Comparison of ENCODE assay signal across 8 cellular contexts in the genomic region with DNA sequence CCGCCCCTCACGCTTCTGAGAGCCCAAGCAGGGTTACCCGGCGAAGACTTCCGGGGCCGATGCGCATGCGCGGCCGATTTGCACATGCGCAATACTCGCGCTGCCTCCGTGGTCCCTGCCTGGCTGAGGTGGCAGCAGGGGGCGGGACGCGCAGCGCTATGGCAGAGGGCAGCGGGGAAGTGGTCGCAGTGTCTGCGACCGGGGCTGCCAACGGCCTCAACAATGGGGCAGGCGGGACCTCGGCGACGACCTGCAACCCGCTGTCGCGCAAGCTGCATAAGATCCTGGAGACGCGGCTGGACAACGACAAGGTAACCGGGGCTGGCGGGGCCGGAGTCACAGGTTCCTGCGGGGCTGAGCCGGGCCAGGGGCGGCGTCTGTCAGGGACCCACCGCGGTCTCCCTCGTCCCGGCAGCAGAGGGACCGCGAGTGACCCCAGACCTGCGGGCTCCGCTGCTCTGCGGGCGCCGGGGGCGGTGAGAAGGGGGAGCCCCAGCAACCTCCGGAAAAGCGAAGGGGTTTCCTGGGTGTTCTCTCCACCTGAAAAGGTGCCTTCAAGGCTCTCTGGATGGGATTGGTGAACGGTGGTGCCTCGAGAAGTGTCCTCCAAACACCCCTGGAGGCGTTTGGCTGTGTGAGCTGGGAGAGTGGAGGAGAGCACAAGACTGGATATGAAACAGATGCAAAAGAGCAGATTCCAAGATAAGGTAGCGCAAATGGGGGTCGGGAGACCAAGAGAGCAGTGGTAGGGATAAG. TPM values are rescaled to one million over a fixed set of nuclear protein-coding genes. Genes with fewer than 3 reads are reported as not detected.
A peak's percentile ranks its signal among the peaks of the same experiment; 100 is the strongest.
DNase-seq lines count a peak whose midpoint lies in the region; ATAC-seq, FAIRE-seq and TF ChIP-seq lines count a peak whose summit lies in the region.

A gene (plus strand): TSS at position 94 of the 756 bp plus-strand sequence. CDS start 65 bp downstream, at position 159.

- H3K9me3 ChIP-seq in astrocyte (ENCODE audit: insufficient read depth, low read depth, low read length) = no peaks in the 10 kb centered on the region
- H3K9me3 ChIP-seq in hepatocyte (ENCODE audit: low read depth) = no peaks in the 10 kb centered on the region
- H3K9me3 ChIP-seq in aorta (ENCODE audit: control insufficient read depth, low read length) = no peaks in the 10 kb centered on the region

- peaks cover 28% of the 10 kb centered on the region for H3K4me1 Mint-ChIP-seq in T-helper 2 cell treated with Interferon-gamma antibody and Interleukin-4, amounts not matched to agents 5 μg/mL and 100 μg/mL, for 36 hours (ENCODE audit: low read depth)
- peaks cover 3% of the 10 kb centered on the region for H3K4me1 Mint-ChIP-seq in astrocyte (ENCODE audit: low read depth, unreplicated experiment)

- H3K27me3 ChIP-seq in astrocyte (ENCODE audit: insufficient read depth, low read length) = no peaks in the 10 kb centered on the region
- no peaks in the 10 kb centered on the region for H3K27me3 ChIP-seq in hepatocyte
- H3K27me3 ChIP-seq in aorta (ENCODE audit: control insufficient read depth in 1 of 2, insufficient read depth in 2 of 2, low read length in 1 of 2) = no peaks in the 10 kb centered on the region

- H3K4me2 ChIP-seq in astrocyte (ENCODE audit: low read length) = peak within 1 kb of the TSS; percentile 97
- H3K4me2 ChIP-seq in hepatocyte = peak within 1 kb of the TSS; percentile 91

- peaks cover 12% of the 10 kb centered on the region for H3K27me3 Mint-ChIP-seq in T-helper 2 cell treated with Interferon-gamma antibody and Interleukin-4, amounts not matched to agents 5 μg/mL and 100 μg/mL, for 36 hours (ENCODE audit: low read depth)
- no peaks in the 10 kb centered on the region for H3K27me3 Mint-ChIP-seq in astrocyte (ENCODE audit: low read depth, unreplicated experiment)

- TF ChIP-seq CTCF in astrocyte (IDR thresholded peaks at IDR 0.05; ENCODE audit: insufficient read depth, low read depth, low read length) (no peak), hepatocyte (IDR thresholded peaks at IDR 0.05; ENCODE audit: poor library complexity) (peak; percentile 6)

- peak within 1 kb of the TSS; percentile 54 for H3K27ac ChIP-seq in astrocyte (ENCODE audit: low read depth, low read length)
- H3K27ac ChIP-seq in hepatocyte = peak within 1 kb of the TSS; percentile 64
- H3K27ac ChIP-seq in aorta (ENCODE audit: low read depth in 1 of 2, low read length in 2 of 2) = no peak within 1 kb of the TSS

- WGBS in hepatocyte (ENCODE audit: low lambda C conversion rate, missing lambda C conversion rate) = under 1% methylated on average over 48 of the region's 59 CpGs
- 0% methylated on average over 59 of the region's 59 CpGs for WGBS in aorta, 2 donors

- no peak for FAIRE-seq in astrocyte (lab: Jason Lieb, UNC)

- peak within 1 kb of the TSS; percentile 99 for H3K4me3 Mint-ChIP-seq in T-helper 2 cell treated with Interferon-gamma antibody and Interleukin-4, amounts not matched to agents 5 μg/mL and 100 μg/mL, for 36 hours
- H3K4me3 Mint-ChIP-seq in astrocyte (ENCODE audit: unreplicated experiment) = peak within 1 kb of the TSS; percentile 99

- H3K4me1 ChIP-seq in astrocyte (ENCODE audit: insufficient read depth, low read length) (no peaks in the 10 kb centered on the region), hepatocyte (ENCODE audit: insufficient read depth) (no peaks in the 10 kb centered on the region), aorta (ENCODE audit: control insufficient read depth in 1 of 2, insufficient read depth in 2 of 2, low read length in 2 of 2) (no peaks in the 10 kb centered on the region)

- peak; percentile 93 for ATAC-seq in GM18505 (IDR thresholded peaks at IDR 0.05; ENCODE audit: unreplicated experiment)
- peak; percentile 92 for ATAC-seq in HG02938 (IDR thresholded peaks at IDR 0.05; ENCODE audit: unreplicated experiment)
- ATAC-seq in aorta (ENCODE audit: low FRiP score) = peak; percentile 95

- H2AFZ ChIP-seq in astrocyte (ENCODE audit: low read depth, low read length) = peak within 1 kb of the TSS; percentile 95
- peak within 1 kb of the TSS; percentile 96 for H2AFZ ChIP-seq in hepatocyte

- H3K27ac Mint-ChIP-seq in T-helper 2 cell treated with Interferon-gamma antibody and Interleukin-4, amounts not matched to agents 5 μg/mL and 100 μg/mL, for 36 hours = peak within 1 kb of the TSS; percentile 90
- H3K27ac Mint-ChIP-seq in astrocyte (ENCODE audit: unreplicated experiment) = peak within 1 kb of the TSS; percentile 88

- peaks cover 17% of the 10 kb centered on the region for H3K9me3 Mint-ChIP-seq in T-helper 2 cell treated with Interferon-gamma antibody and Interleukin-4, amounts not matched to agents 5 μg/mL and 100 μg/mL, for 36 hours
- no peaks in the 10 kb centered on the region for H3K9me3 Mint-ChIP-seq in astrocyte (ENCODE audit: unreplicated experiment)

- H4K20me1 ChIP-seq in astrocyte (ENCODE audit: insufficient read depth, low read length) = peaks cover 5% of the 10 kb centered on the region
- peaks cover 3% of the 10 kb centered on the region for H4K20me1 ChIP-seq in hepatocyte (ENCODE audit: insufficient read depth, poor library complexity, severe bottlenecking)

- H3K36me3 Mint-ChIP-seq in T-helper 2 cell treated with Interferon-gamma antibody and Interleukin-4, amounts not matched to agents 5 μg/mL and 100 μg/mL, for 36 hours (ENCODE audit: low read depth) = peaks cover 9% of the 10 kb centered on the region
- H3K36me3 Mint-ChIP-seq in astrocyte (ENCODE audit: low read depth, unreplicated experiment) = peaks cover 3% of the 10 kb centered on the region

- H3K9ac ChIP-seq in astrocyte (ENCODE audit: low read length) = peak within 1 kb of the TSS; percentile 84

- DNase-seq in NCI-H1694 treated with DMSO at 0.1 percent for 48 hours (lab: John Stamatoyannopoulos, UW) = peak; percentile 70
- peak; percentile 95 for DNase-seq in T-helper 2 cell treated with Interferon-gamma antibody and Interleukin-4, amounts not matched to agents 5 μg/mL and 100 μg/mL, for 36 hours (ENCODE audit: low spot score)
- peak; percentile 58 for DNase-seq in astrocyte (ENCODE audit: low read depth)
- peak; percentile 91 for DNase-seq in hepatocyte (ENCODE audit: low spot score)
- peak; percentile 75 for DNase-seq in renal cortical epithelial cell (ENCODE audit: low read depth)
- peak; percentile 92 to 98 for DNase-seq in aorta

- intact Hi-C loops in aorta (cut with DNase I) = loop anchor here in 1 of 2 donors (10.0 kb wide), 1 partner anchor 621 kb away; a partner anchor contains a TSS

- H3K79me2 ChIP-seq in astrocyte (ENCODE audit: insufficient read depth, low read length) = peaks cover 32% of the 10 kb centered on the region
- H3K79me2 ChIP-seq in hepatocyte = peaks cover 36% of the 10 kb centered on the region

- peak; percentile 61 for TF ChIP-seq POLR2A in GM18505 (IDR thresholded peaks at IDR 0.05; ENCODE audit: borderline replicate concordance, extremely low read depth, insufficient read depth, insufficient read length)

- H3K9me2 ChIP-seq in hepatocyte (replicated peaks; ENCODE audit: insufficient read depth) = no peaks in the 10 kb centered on the region

- H3K36me3 ChIP-seq in astrocyte (ENCODE audit: insufficient read depth, low read length) (no peaks in the 10 kb centered on the region), hepatocyte (replicated peaks; ENCODE audit: insufficient read depth, low read depth) (no peaks in the 10 kb centered on the region), aorta (ENCODE audit: control insufficient read depth in 1 of 2, insufficient read depth in 2 of 2, low read length in 1 of 2) (no peaks in the 10 kb centered on the region)

- peak within 1 kb of the TSS; percentile 91 for H3K4me3 ChIP-seq in astrocyte (ENCODE audit: insufficient read depth, low read depth, low read length)
- peak within 1 kb of the TSS; percentile 76 for H3K4me3 ChIP-seq in hepatocyte
- peak within 1 kb of the TSS; percentile 36 to 91 for H3K4me3 ChIP-seq in aorta (ENCODE audit: low read length in 2 of 2)

RNA-seq across cellular contexts. Expression of the gene that starts here (rescaled TPM):
- total RNA-seq in astrocyte (67.0 and 84.0 TPM in 2 replicates), hepatocyte (37.0 and 37.3 TPM in 2 replicates), renal cortical epithelial cell (27.0 and 34.7 TPM in 2 replicates), aorta (10 to 100 TPM; 32.8 to 33.6 TPM)
- polyA plus RNA-seq in hepatocyte (18.3 and 25.3 TPM in 2 replicates), aorta (1 to 10 TPM; 9.6 to 9.9 TPM)

Comparison
In these comparisons a context has a peak if more than half of its experiments do, and no peak if none do; other contexts are left out.
1. H3K27ac ChIP-seq: peak in astrocyte (single experiment) and hepatocyte (single experiment); none in aorta (0 of 2).
2. Peak in every context shown above with its lines, with median percentiles within 50 percentile points of each other: ATAC-seq, DNase-seq and H3K4me3 ChIP-seq.